In genomic region chr12:10042167-10042566, GRCh38 we compare ENCODE assay signal across 34 cellular contexts. TPM values are rescaled to one million over a fixed set of nuclear protein-coding genes. Genes with fewer than 3 reads are reported as not detected.
"Had no signal": no experiment of that assay in that cellular context is flagged by ENCODE, and none has a peak within 500 bp of the region (broad histone marks: within the 10 kb centered on the region; RNA-seq: fewer than 3 reads in every experiment).

No MANE protein-coding gene starts in this region.

- H3K36me3 Mint-ChIP-seq: mesothelial cell of epicardium; naive B cell; natural killer cell treated with Interleukin-12 subunit alpha and Interleukin-12 subunit beta and Interleukin-15 and Interleukin-18, amount 100 ng/mL, for 72 hours; neural progenitor cell had no signal

- H3K27ac Mint-ChIP-seq: effector memory CD8-positive, alpha-beta T cell; mesothelial cell of epicardium; naive B cell; natural killer cell treated with Interleukin-12 subunit alpha and Interleukin-12 subunit beta and Interleukin-15 and Interleukin-18, amount 100 ng/mL, for 72 hours; neural progenitor cell; stimulated activated naive CD8-positive, alpha-beta T cell treated with anti-CD3 and anti-CD28 coated beads, Interleukin-15, amount 100 ng/mL, for 72 hours had no signal

- H3K4me1 ChIP-seq: foreskin keratinocyte, gastroesophageal sphincter, heart left ventricle, left lung, neural progenitor cell, prostate gland, right atrium auricular region, suprapubic skin had no signal

- H3K4me3 ChIP-seq: coronary artery, gastroesophageal sphincter, heart left ventricle, hepatocyte, left lung, mucosa of descending colon, neural progenitor cell, prostate gland, right atrium auricular region, smooth muscle cell, suprapubic skin had no signal

- H3K27ac ChIP-seq: coronary artery, epithelial cell of prostate, foreskin keratinocyte, gastroesophageal sphincter, heart left ventricle, hepatocyte, left lung, neural progenitor cell, prostate gland, right atrium auricular region, suprapubic skin had no signal

- ATAC-seq: effector memory CD8-positive, alpha-beta T cell; esophagus mucosa; foreskin keratinocyte; gastroesophageal sphincter; heart left ventricle; left lung; mucosa of descending colon; natural killer cell treated with Interleukin-12 subunit alpha and Interleukin-12 subunit beta and Interleukin-15 and Interleukin-18, amount 100 ng/mL, for 72 hours; sciatic nerve; stimulated activated naive CD8-positive, alpha-beta T cell treated with anti-CD3 and anti-CD28 coated beads, Interleukin-15, amount 100 ng/mL, for 72 hours had no signal

- H3K36me3 ChIP-seq: gastroesophageal sphincter, heart left ventricle, left lung, neural progenitor cell, prostate gland, right atrium auricular region, suprapubic skin had no signal

- DNase-seq: effector memory CD8-positive, alpha-beta T cell; foreskin keratinocyte; heart left ventricle; kidney; left lung; mesenchymal stem cell; mucosa of descending colon; naive B cell; nucleus accumbens; stimulated activated CD4-positive, alpha-beta T cell treated with anti-CD3 and anti-CD28 coated beads, Interleukin-12 subunit alpha, Interleukin-12 subunit beta, amount 100 ng/mL, for 4 hours; stimulated activated CD4-positive, alpha-beta T cell treated with anti-CD3 and anti-CD28 coated beads, Interleukin-1b, Interleukin-23, amount 100 ng/mL, for 48 hours; stimulated activated CD4-positive, alpha-beta T cell treated with anti-CD3 and anti-CD28 coated beads, Interleukin-4, amount 100 ng/mL, for 1 hour; stimulated activated CD8-positive, alpha-beta memory T cell treated with anti-CD3 and anti-CD28 coated beads, Interleukin-4, amount 100 ng/mL, for 48 hours; stimulated activated naive CD4-positive, alpha-beta T cell; stimulated activated naive CD8-positive, alpha-beta T cell treated with anti-CD3 and anti-CD28 coated beads, Interleukin-15, amount 100 ng/mL, for 72 hours; trophoblast cell had no signal

- H3K4me3 Mint-ChIP-seq: effector memory CD8-positive, alpha-beta T cell; mesothelial cell of epicardium; naive B cell; natural killer cell treated with Interleukin-12 subunit alpha and Interleukin-12 subunit beta and Interleukin-15 and Interleukin-18, amount 100 ng/mL, for 72 hours; neural progenitor cell; stimulated activated naive CD8-positive, alpha-beta T cell treated with anti-CD3 and anti-CD28 coated beads, Interleukin-15, amount 100 ng/mL, for 72 hours had no signal

- H3K9me3 Mint-ChIP-seq: effector memory CD8-positive, alpha-beta T cell; mesothelial cell of epicardium; naive B cell; natural killer cell treated with Interleukin-12 subunit alpha and Interleukin-12 subunit beta and Interleukin-15 and Interleukin-18, amount 100 ng/mL, for 72 hours; neural progenitor cell had no signal

- H3K9me3 ChIP-seq: gastroesophageal sphincter, heart left ventricle, left lung, mucosa of descending colon, prostate gland, right atrium auricular region, suprapubic skin had no signal

- H3K4me1 Mint-ChIP-seq: mesothelial cell of epicardium; naive B cell; neural progenitor cell; stimulated activated naive CD8-positive, alpha-beta T cell treated with anti-CD3 and anti-CD28 coated beads, Interleukin-15, amount 100 ng/mL, for 72 hours had no signal

- H3K27me3 ChIP-seq: gastroesophageal sphincter, heart left ventricle, hepatocyte, left lung, neural progenitor cell, right atrium auricular region, suprapubic skin had no signal

RNA-seq across cellular contexts. Expression of gene CLEC9A, which starts 11.7 kb away (rescaled TPM):
- total RNA-seq: dermis microvascular lymphatic vessel endothelial cell; esophagus mucosa; foreskin keratinocyte; gastroesophageal sphincter; hepatocyte; lower leg skin; lung microvascular endothelial cell; mesothelial cell of epicardium; natural killer cell treated with Interleukin-12 subunit alpha and Interleukin-12 subunit beta and Interleukin-15 and Interleukin-18, amount 100 ng/mL, for 72 hours; osteocyte; right atrium auricular region; smooth muscle cell; suprapubic skin had no signal

RNA-seq across cellular contexts. Expression of gene CLEC12B, which starts 31.7 kb away (rescaled TPM):
- total RNA-seq: dermis microvascular lymphatic vessel endothelial cell, esophagus mucosa, foreskin keratinocyte, gastroesophageal sphincter, hepatocyte, kidney, lung microvascular endothelial cell, mesothelial cell of epicardium, mucosa of descending colon, osteocyte, right atrium auricular region, sciatic nerve, smooth muscle cell had no signal

RNA-seq across cellular contexts. Expression of gene CLEC1B, which starts 43.2 kb away (rescaled TPM):
- total RNA-seq: dermis microvascular lymphatic vessel endothelial cell; esophagus mucosa; foreskin keratinocyte; gastroesophageal sphincter; heart left ventricle; kidney; lower leg skin; lung microvascular endothelial cell; mucosa of descending colon; natural killer cell treated with Interleukin-12 subunit alpha and Interleukin-12 subunit beta and Interleukin-15 and Interleukin-18, amount 100 ng/mL, for 72 hours; osteocyte; right atrium auricular region; sciatic nerve; suprapubic skin; urinary bladder had no signal

RNA-seq across cellular contexts. Expression of gene CLEC1A, which starts 56.6 kb away (rescaled TPM):
- total RNA-seq: foreskin keratinocyte; natural killer cell treated with Interleukin-12 subunit alpha and Interleukin-12 subunit beta and Interleukin-15 and Interleukin-18, amount 100 ng/mL, for 72 hours; osteocyte; smooth muscle cell had no signal
